Comparison of ENCODE assay signal across 1 cellular context in genomic region chr14:69008411-69008810, GRCh38.
TF ChIP-seq lines count a peak whose summit lies in the region.

No MANE protein-coding gene starts in this region.

TF ChIP-seq in H1, 55 proteins besides CTCF, POLR2A, EP300 and RAD21 (continued from another document):
- TF ChIP-seq CHD7 (IDR thresholded peaks at IDR 0.05; ENCODE audit: insufficient replicate concordance, low read length) (no peak), EGR1 (IDR thresholded peaks at IDR 0.05; ENCODE audit: borderline replicate concordance, low read depth, low read length) (no peak), SIN3A (conservative IDR thresholded peaks at IDR 0.05 in 1 of 2, IDR thresholded peaks at IDR 0.05 in 1 of 2; ENCODE audit: low read depth in 1 of 2, low read length in 2 of 2) (no peak), CBX5 (IDR thresholded peaks at IDR 0.05; ENCODE audit: low read depth, low read length) (no peak), TCF12 (IDR thresholded peaks at IDR 0.05; ENCODE audit: low read depth, low read length) (no peak), HDAC6 (IDR thresholded peaks at IDR 0.05; ENCODE audit: low read depth, low read length) (no peak), SP1 (IDR thresholded peaks at IDR 0.05; ENCODE audit: low read depth, low read length) (no peak), YY1 (IDR thresholded peaks at IDR 0.05; ENCODE audit: low read depth, low read length) (no peak), SAP30 (IDR thresholded peaks at IDR 0.05; ENCODE audit: insufficient read depth, insufficient replicate concordance, low read length) (no peak), KDM5A (IDR thresholded peaks at IDR 0.05; ENCODE audit: low read length) (no peak), TBP (IDR thresholded peaks at IDR 0.05; ENCODE audit: low read depth, low read length) (no peak), CHD1 (IDR thresholded peaks at IDR 0.05; ENCODE audit: low read depth, low read length) (no peak), BACH1 (IDR thresholded peaks at IDR 0.05; ENCODE audit: low read length) (no peak), POU5F1 (IDR thresholded peaks at IDR 0.05; ENCODE audit: low read depth, low read length) (no peak)
